In genomic region chr13:44368062-44368591, GRCh38 we compare ENCODE assay signal across 14 cellular contexts. TPM values are rescaled to one million over a fixed set of nuclear protein-coding genes. Genes with fewer than 3 reads are reported as not detected.
DNase-seq lines count a peak whose midpoint lies in the region; ATAC-seq lines count a peak whose summit lies in the region.
"Had no signal": no experiment of that assay in that cellular context is flagged by ENCODE, and none has a peak within 500 bp of the region (broad histone marks: within the 10 kb centered on the region; RNA-seq: fewer than 3 reads in every experiment).

No MANE protein-coding gene starts in this region.

- ATAC-seq in HG03039 (IDR thresholded peaks at IDR 0.05; ENCODE audit: unreplicated experiment): no peak
- ATAC-seq: activated T-cell treated with anti-CD3 and anti-CD28 coated beads, Interleukin-2, amount 50 U/mL, for 72 hours had no signal

- H3K4me1 ChIP-seq in rectal smooth muscle tissue (ENCODE audit: control insufficient read depth, insufficient read depth, low read length): peaks cover 23% of the 10 kb centered on the region

- no peaks in the 10 kb centered on the region for H3K27me3 ChIP-seq in rectal smooth muscle tissue (ENCODE audit: control insufficient read depth, insufficient read depth, low read length)
- H3K27me3 ChIP-seq: suprapubic skin had no signal

- intact Hi-C loops in head of caudate nucleus (cut with DNase I): no loop called here

- no peak overlapping the region for H3K9ac ChIP-seq in rectal smooth muscle tissue (ENCODE audit: low read length)

- no peaks in the 10 kb centered on the region for H3K36me3 ChIP-seq in rectal smooth muscle tissue (ENCODE audit: control insufficient read depth, insufficient read depth, low read length)
- H3K36me3 ChIP-seq: suprapubic skin had no signal

- H3K4me3 ChIP-seq in rectal smooth muscle tissue (ENCODE audit: low read length): no peak overlapping the region
- H3K4me3 ChIP-seq: suprapubic skin had no signal

- H3K27ac ChIP-seq in rectal smooth muscle tissue (ENCODE audit: low read depth, low read length): peak overlapping the region; percentile 53
- H3K27ac ChIP-seq: suprapubic skin had no signal

- DNase-seq in EL (peak; percentile 63), NCI-H69 (lab: John Stamatoyannopoulos, UW) (peak; percentile 81), dermis blood vessel endothelial cell (peak; percentile 19), NK-92 (lab: John Stamatoyannopoulos, UW; ENCODE audit: unreplicated experiment) (no peak), AML-193 (lab: John Stamatoyannopoulos, UW) (no peak), head of caudate nucleus (no peak)
- DNase-seq: activated CD4-positive, alpha-beta T cell treated with anti-CD3 and anti-CD28 coated beads for 4 hours; activated T-cell treated with anti-CD3 and anti-CD28 coated beads, Interleukin-2, amount 50 U/mL, for 72 hours; aorta; Kasumi-1; NCI-H226 had no signal

RNA-seq across cellular contexts. Expression of gene SERP2, which starts 5.5 kb away (rescaled TPM):
- total RNA-seq in dermis blood vessel endothelial cell: 1.4 and 1.5 TPM in 2 replicates

Comparison
In these comparisons a context has a peak if more than half of its experiments do, and no peak if none do; other contexts are left out.
1. DNase-seq: peak in EL (single experiment), NCI-H69 (single experiment) and dermis blood vessel endothelial cell (single experiment); none in NK-92 (single experiment), AML-193 (0 of 2) and head of caudate nucleus (0 of 42).